Comparison of ENCODE assay signal across 1 cellular context in genomic region chr20:63823691-63824311, GRCh38.
A peak's percentile ranks its signal among the peaks of the same experiment; 100 is the strongest.
TF ChIP-seq lines count a peak whose summit lies in the region.

No MANE protein-coding gene starts in this region.

TF ChIP-seq in HepG2, 621 proteins besides CTCF, POLR2A, EP300 and RAD21 (continued from another document):
- TF ChIP-seq PAXIP1 (CRISPR knock-in tag; conservative IDR thresholded peaks at IDR 0.05): peak; percentile 80
- 0 out of 2 replicates have a peak, but pooled peaks have one; percentile 31 for TF ChIP-seq NCOR1 (IDR thresholded peaks at IDR 0.05; ENCODE audit: borderline replicate concordance, low read length)
- 0 out of 2 replicates have a peak, but pooled peaks have one; percentile 49 for TF ChIP-seq ZNF710 (CRISPR knock-in tag; IDR thresholded peaks at IDR 0.05; ENCODE audit: borderline replicate concordance)
- TF ChIP-seq ZNF770 (CRISPR knock-in tag; IDR thresholded peaks at IDR 0.05): peak; percentile 12; the same call in 1 of the 2 replicates
- TF ChIP-seq NPAS2 (CRISPR knock-in tag; IDR thresholded peaks at IDR 0.05; ENCODE audit: borderline replicate concordance): no peak
- TF ChIP-seq HOXA5 (CRISPR knock-in tag; IDR thresholded peaks at IDR 0.05): no peak
- TF ChIP-seq ZMYM3 (CRISPR knock-in tag; IDR thresholded peaks at IDR 0.05): peak; percentile 42; the same call in 1 of the 2 replicates
- TF ChIP-seq ZNF501 (CRISPR knock-in tag; IDR thresholded peaks at IDR 0.05): 0 out of 2 replicates have a peak, but pooled peaks have one; percentile 15
- TF ChIP-seq ZMAT3 (CRISPR knock-in tag; conservative IDR thresholded peaks at IDR 0.05): 0 out of 2 replicates have a peak, but pooled peaks have one; percentile 44
- TF ChIP-seq E2F2 (CRISPR knock-in tag; IDR thresholded peaks at IDR 0.05; ENCODE audit: borderline replicate concordance): no peak
- no peak for TF ChIP-seq FLYWCH1 (CRISPR knock-in tag; IDR thresholded peaks at IDR 0.05)
- TF ChIP-seq ZNF317 (CRISPR knock-in tag; IDR thresholded peaks at IDR 0.05): peak; percentile 48; the same call in 1 of the 2 replicates
- no peak for TF ChIP-seq CBX2 (IDR thresholded peaks at IDR 0.05; ENCODE audit: low read depth, low read length)
- no peak for TF ChIP-seq CBX2 (CRISPR knock-in tag; IDR thresholded peaks at IDR 0.05; ENCODE audit: low read depth)
- no peak for TF ChIP-seq ZNF329 (CRISPR knock-in tag; IDR thresholded peaks at IDR 0.05; ENCODE audit: low read depth)
- no peak for TF ChIP-seq ZKSCAN5 (CRISPR knock-in tag; IDR thresholded peaks at IDR 0.05)
- TF ChIP-seq BHLHE40 (IDR thresholded peaks at IDR 0.05; ENCODE audit: low read length): no peak
- 0 out of 2 replicates have a peak, but pooled peaks have one; percentile 36 for TF ChIP-seq ZNF414 (CRISPR knock-in tag; IDR thresholded peaks at IDR 0.05)
- TF ChIP-seq SAP130 (CRISPR knock-in tag; IDR thresholded peaks at IDR 0.05; ENCODE audit: low read depth): peak; percentile 51; the same call in 1 of the 2 replicates
- TF ChIP-seq FOXA3 (CRISPR knock-in tag; IDR thresholded peaks at IDR 0.05): peak; percentile 25; the same call in 1 of the 2 replicates
- no peak for TF ChIP-seq ZNF232 (CRISPR knock-in tag; IDR thresholded peaks at IDR 0.05; ENCODE audit: borderline replicate concordance)
- no peak for TF ChIP-seq RORA (CRISPR knock-in tag; IDR thresholded peaks at IDR 0.05)
- 0 out of 2 replicates have a peak, but pooled peaks have one; percentile 6 for TF ChIP-seq FOXO4 (CRISPR knock-in tag; conservative IDR thresholded peaks at IDR 0.05)
- TF ChIP-seq ZNF674 (CRISPR knock-in tag; IDR thresholded peaks at IDR 0.05; ENCODE audit: low read depth): no peak
- TF ChIP-seq NFKBIZ (CRISPR knock-in tag; IDR thresholded peaks at IDR 0.05): no peak
- TF ChIP-seq RARA (CRISPR knock-in tag; IDR thresholded peaks at IDR 0.05): peak; percentile 56
- peak; percentile 27 for TF ChIP-seq XRCC5 (optimal IDR thresholded peaks at IDR 0.05; ENCODE audit: low read length)
- TF ChIP-seq LCORL (IDR thresholded peaks at IDR 0.05): no peak
- TF ChIP-seq LCORL (CRISPR knock-in tag; IDR thresholded peaks at IDR 0.05): peak; percentile 60; the same call in 1 of the 2 replicates
- 0 out of 2 replicates have a peak, but pooled peaks have one; percentile 28 for TF ChIP-seq SOX13 (IDR thresholded peaks at IDR 0.05)
- no peak for TF ChIP-seq SOX13 (CRISPR knock-in tag; conservative IDR thresholded peaks at IDR 0.05 in 1 of 2, IDR thresholded peaks at IDR 0.05 in 1 of 2)
- TF ChIP-seq HNF1B (CRISPR knock-in tag; IDR thresholded peaks at IDR 0.05): 0 out of 2 replicates have a peak, but pooled peaks have one; percentile 37
- 0 out of 2 replicates have a peak, but pooled peaks have one; percentile 32 for TF ChIP-seq TBX2 (CRISPR knock-in tag; IDR thresholded peaks at IDR 0.05; ENCODE audit: borderline replicate concordance)
- no peak for TF ChIP-seq TEAD2 (CRISPR knock-in tag; IDR thresholded peaks at IDR 0.05)
- TF ChIP-seq ESRRA (CRISPR knock-in tag; IDR thresholded peaks at IDR 0.05; ENCODE audit: low read depth): no peak
